In genomic region chr13:26185720-26186119, GRCh38 we compare ENCODE assay signal across 8 cellular contexts. TPM values are rescaled to one million over a fixed set of nuclear protein-coding genes. Genes with fewer than 3 reads are reported as not detected.
A peak's percentile ranks its signal among the peaks of the same experiment; 100 is the strongest.
DNase-seq lines count a peak whose midpoint lies in the region; ATAC-seq and TF ChIP-seq lines count a peak whose summit lies in the region.

No MANE protein-coding gene starts in this region.

- H3K9me3 Mint-ChIP-seq in activated CD8-positive, alpha-beta memory T cell treated with anti-CD3 and anti-CD28 coated beads, Interleukin-2, amount 10 ng/mL, durations not matched to agents 7 days and 5 days (ENCODE audit: low read depth): no peaks in the 10 kb centered on the region

- H3K27me3 ChIP-seq in Peyer's patch: no peaks in the 10 kb centered on the region
- H3K27me3 ChIP-seq in psoas muscle (ENCODE audit: insufficient read depth in 3 of 3, low read length in 2 of 3): no peaks in the 10 kb centered on the region

- 29 to 38% (median 30%) methylated on average over 8 of the region's 8 CpGs for WGBS in psoas muscle, 3 donors

- H3K4me3 Mint-ChIP-seq in activated CD8-positive, alpha-beta memory T cell treated with anti-CD3 and anti-CD28 coated beads, Interleukin-2, amount 10 ng/mL, durations not matched to agents 7 days and 5 days: peak overlapping the region; percentile 82

- H3K9me3 ChIP-seq in Peyer's patch: no peaks in the 10 kb centered on the region
- H3K9me3 ChIP-seq in psoas muscle: no peaks in the 10 kb centered on the region

- no peak for TF ChIP-seq POLR2A in Peyer's patch (IDR thresholded peaks at IDR 0.05)

- intact Hi-C loops in psoas muscle (cut with DNase I): loop anchor here (2.0 to 5.0 kb wide), 3 partner anchors 37 to 513 kb away; partner anchors contain the start of genes CDK8 (in 1 of the 2) and RNF6 (in 1 of the 2)

- H3K4me1 Mint-ChIP-seq in activated CD8-positive, alpha-beta memory T cell treated with anti-CD3 and anti-CD28 coated beads, Interleukin-2, amount 10 ng/mL, durations not matched to agents 7 days and 5 days: peaks cover 27% of the 10 kb centered on the region

- TF ChIP-seq CTCF in Peyer's patch (IDR thresholded peaks at IDR 0.05) (no peak), fibroblast of mammary gland (conservative IDR thresholded peaks at IDR 0.05; ENCODE audit: control insufficient read depth, insufficient read depth, low read depth, low read length) (no peak), psoas muscle (IDR thresholded peaks at IDR 0.05) (no peak)

- H3K4me1 ChIP-seq in Peyer's patch (peaks cover 0 to 9% (median 4%) of the 10 kb centered on the region in 4 donors), psoas muscle (peaks cover 4% of the 10 kb centered on the region)

- ATAC-seq in activated CD8-positive, alpha-beta memory T cell treated with anti-CD3 and anti-CD28 coated beads, Interleukin-2, amount 10 ng/mL, durations not matched to agents 7 days and 5 days: no peak
- ATAC-seq in psoas muscle: peak in 3 of 4 donors; percentile 18 to 31 (median 23)

- CTCF ChIA-PET in activated CD8-positive, alpha-beta memory T cell treated with anti-CD3 and anti-CD28 coated beads, Interleukin-2, amount 10 ng/mL, durations not matched to agents 7 days and 5 days (lab: Charles Lee): interaction anchor here (0.8 to 5.3 kb wide), 25 partner anchors 10 to 687 kb away, joined by 3 to 118 read pairs (median 5); partner anchors contain the start of gene RNF6

- peak overlapping the region; percentile 72 to 92 (median 81) for H3K27ac ChIP-seq in Peyer's patch
- H3K27ac ChIP-seq in psoas muscle: peak overlapping the region; percentile 72

- H3K27me3 Mint-ChIP-seq in activated CD8-positive, alpha-beta memory T cell treated with anti-CD3 and anti-CD28 coated beads, Interleukin-2, amount 10 ng/mL, durations not matched to agents 7 days and 5 days: no peaks in the 10 kb centered on the region

- peak overlapping the region; percentile 86 for H3K27ac Mint-ChIP-seq in activated CD8-positive, alpha-beta memory T cell treated with anti-CD3 and anti-CD28 coated beads, Interleukin-2, amount 10 ng/mL, durations not matched to agents 7 days and 5 days

- no peak for DNase-seq in activated CD8-positive, alpha-beta memory T cell treated with anti-CD3 and anti-CD28 coated beads, Interleukin-2, amount 10 ng/mL, durations not matched to agents 7 days and 5 days
- no peak for DNase-seq in activated CD8-positive, alpha-beta memory T cell treated with anti-CD3 and anti-CD28 coated beads for 24 hours
- DNase-seq in Peyer's patch: no peak
- no peak for DNase-seq in fibroblast of mammary gland (ENCODE audit: low read depth)
- no peak for DNase-seq in psoas muscle
- no peak for DNase-seq in NCI-H2171 treated with DMSO at 0.1 percent for 48 hours (lab: John Stamatoyannopoulos, UW)
- DNase-seq in SHP77 (lab: John Stamatoyannopoulos, UW): no peak
- no peak for DNase-seq in stimulated activated naive CD4-positive, alpha-beta T cell treated with Interleukin-2 at 50 U/mL for 16 hours (lab: John Stamatoyannopoulos, UW)

- H3K36me3 ChIP-seq in Peyer's patch (no peaks in the 10 kb centered on the region), psoas muscle (ENCODE audit: insufficient read depth in 1 of 2, low read depth in 1 of 2) (no peaks in the 10 kb centered on the region)

- H3K36me3 Mint-ChIP-seq in activated CD8-positive, alpha-beta memory T cell treated with anti-CD3 and anti-CD28 coated beads, Interleukin-2, amount 10 ng/mL, durations not matched to agents 7 days and 5 days: peaks cover 8% of the 10 kb centered on the region

- peak overlapping the region; percentile 52 to 89 (median 63) for H3K4me3 ChIP-seq in Peyer's patch
- peak overlapping the region; percentile 64 for H3K4me3 ChIP-seq in fibroblast of mammary gland (ENCODE audit: control insufficient read depth, low read depth, low read length)
- peak overlapping the region; percentile 79 for H3K4me3 ChIP-seq in psoas muscle

RNA-seq across cellular contexts. Expression of gene RNF6, which starts 36.4 kb away (rescaled TPM):
- total RNA-seq in activated CD8-positive, alpha-beta memory T cell treated with anti-CD3 and anti-CD28 coated beads, Interleukin-2, amount 10 ng/mL, durations not matched to agents 7 days and 5 days: 10 to 100 TPM; 34.2 to 47.6 TPM
- total RNA-seq in Peyer's patch: 10 to 100 TPM; 16.5 to 27.5 (median 22.5) TPM
- total RNA-seq in psoas muscle: 10 to 100 TPM; 45.1 to 50.8 (median 45.7) TPM
- 10 to 100 TPM; 20.2 to 70.8 (median 22.1) TPM for polyA plus RNA-seq in psoas muscle
